ENCODE assay signal across 11 cellular contexts in the genomic region with DNA sequence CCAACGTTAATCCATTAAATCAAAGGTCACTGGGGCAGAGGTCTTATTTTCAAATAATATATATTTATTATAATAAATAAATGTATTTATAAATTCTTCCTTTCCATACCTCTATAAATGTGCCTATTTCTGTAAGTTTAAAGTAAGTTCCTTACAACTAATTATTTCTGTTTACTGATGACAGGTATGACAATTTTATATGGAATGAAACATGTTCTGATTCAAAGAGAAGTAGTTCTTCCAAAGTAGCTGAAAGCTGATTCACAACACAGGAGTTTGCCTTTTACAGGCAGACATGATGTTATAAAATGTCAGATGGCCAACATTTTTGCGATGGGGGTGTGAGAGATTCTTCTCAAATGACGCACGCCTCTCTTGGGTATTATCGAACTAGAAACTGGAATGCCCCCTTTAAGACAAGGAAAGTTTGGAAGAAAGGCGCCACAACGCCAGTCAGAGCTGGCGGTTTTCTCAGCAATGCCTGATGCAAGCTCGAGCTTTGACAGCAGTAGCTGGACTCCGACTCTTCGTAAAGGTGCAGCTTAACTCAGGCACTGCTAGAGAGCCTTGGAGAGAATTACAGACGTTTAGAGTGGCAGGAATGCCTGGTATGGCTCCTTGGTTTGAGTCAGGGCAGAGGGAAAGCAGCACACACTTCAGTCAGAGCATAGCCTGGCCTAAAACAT.
A peak's percentile ranks its signal among the peaks of the same experiment; 100 is the strongest.
DNase-seq lines count a peak whose midpoint lies in the region; ATAC-seq and TF ChIP-seq lines count a peak whose summit lies in the region.
"Had no signal": no experiment of that assay in that cellular context is flagged by ENCODE, and none has a peak within 500 bp of the region (broad histone marks: within the 10 kb centered on the region; RNA-seq: fewer than 3 reads in every experiment).

No MANE protein-coding gene starts in this region.

- H3K27me3 Mint-ChIP-seq in WTC11 (ENCODE audit: low read depth), result no peaks in the 10 kb centered on the region

- intact Hi-C loops in left ventricle myocardium superior (cut with micrococcal nuclease), result no loop called here
- intact Hi-C loops in gastrocnemius medialis (cut with DNase I; ENCODE audit: low total_unique reads), result no loop called here
- intact Hi-C loops in spleen (cut with DNase I; ENCODE audit: low total_unique reads), result no loop called here

- 81 to 94% (median 92%) methylated on average over 12 of the region's 12 CpGs for WGBS in spleen, 5 donors

- DNase-seq in GM04504 (ENCODE audit: low read depth) (peak; percentile 37), WTC11 (ENCODE audit: low spot score) (no peak), left ventricle myocardium superior (no peak), gastrocnemius medialis (peak in 1 of 2 donors; percentile 24), NCI-H748 (lab: John Stamatoyannopoulos, UW; ENCODE audit: unreplicated experiment) (no peak), spleen (no peak)
- no peak for DNase-seq in central memory CD4-positive, alpha-beta T cell
- DNase-seq: colonic mucosa, H9, SW 1271 had no signal

- H3K27ac Mint-ChIP-seq in WTC11, result no peak overlapping the region
- H3K27ac Mint-ChIP-seq: H9 had no signal

- in situ Hi-C loops in gastrocnemius medialis (cut with MboI; ENCODE audit: low sequenced_read_pairs in 4 of 4), result no loop called here

- H3K4me1 ChIP-seq in gastrocnemius medialis, result peaks cover 0 to 4% of the 10 kb centered on the region in 2 donors
- H3K4me1 ChIP-seq in spleen, result no peaks in the 10 kb centered on the region
- H3K4me1 ChIP-seq: colonic mucosa had no signal

- CTCF ChIA-PET in WTC11 (lab: Charles Lee), result interaction anchor here (0.6 to 1.5 kb wide), 2 partner anchors 16 to 97 kb away, joined by 3 to 4 read pairs; no protein-coding TSS in a partner anchor

- H3K27me3 ChIP-seq in gastrocnemius medialis (no peaks in the 10 kb centered on the region), spleen (replicated peaks in 1 of 7) (no peaks in the 10 kb centered on the region)
- H3K27me3 ChIP-seq: colonic mucosa had no signal

- H3K9me3 ChIP-seq in gastrocnemius medialis (no peaks in the 10 kb centered on the region), spleen (no peaks in the 10 kb centered on the region)
- H3K9me3 ChIP-seq: colonic mucosa had no signal

- no peaks in the 10 kb centered on the region for H3K36me3 Mint-ChIP-seq in WTC11

- H3K4me3 ChIP-seq in gastrocnemius medialis, result no peak overlapping the region
- no peak overlapping the region for H3K4me3 ChIP-seq in spleen
- H3K4me3 ChIP-seq: colonic mucosa had no signal

- no peak for TF ChIP-seq CTCF in WTC11 (IDR thresholded peaks at IDR 0.05)
- no peak for TF ChIP-seq CTCF in gastrocnemius medialis (IDR thresholded peaks at IDR 0.05 in 4 of 5, conservative IDR thresholded peaks at IDR 0.05 in 1 of 5)
- no peak for TF ChIP-seq CTCF in spleen (IDR thresholded peaks at IDR 0.05 in 8 of 11, conservative IDR thresholded peaks at IDR 0.05 in 3 of 11)

- peaks cover 3% of the 10 kb centered on the region for H3K9me3 Mint-ChIP-seq in WTC11
- H3K9me3 Mint-ChIP-seq: H9 had no signal

- H3K4me1 Mint-ChIP-seq in WTC11, result no peaks in the 10 kb centered on the region

- TF ChIP-seq POLR2A in gastrocnemius medialis (IDR thresholded peaks at IDR 0.05) (no peak), spleen (IDR thresholded peaks at IDR 0.05) (no peak)

- no peak overlapping the region for H3K4me3 Mint-ChIP-seq in WTC11
- H3K4me3 Mint-ChIP-seq: H9 had no signal

- H3K27ac ChIP-seq in gastrocnemius medialis, result no peak overlapping the region
- no peak overlapping the region for H3K27ac ChIP-seq in spleen
- H3K27ac ChIP-seq: colonic mucosa had no signal

- H3K36me3 ChIP-seq in gastrocnemius medialis (no peaks in the 10 kb centered on the region), spleen (no peaks in the 10 kb centered on the region)
- H3K36me3 ChIP-seq: colonic mucosa had no signal

- POLR2A ChIA-PET in WTC11 (lab: Charles Lee), result no interaction called here

- ATAC-seq in WTC11, result peak; percentile 50; the same call in 1 of the 2 replicates
- peak; percentile 54 for ATAC-seq in left ventricle myocardium superior
- ATAC-seq in gastrocnemius medialis, result peak; percentile 12 to 49
- no peak for ATAC-seq in GM21717 (IDR thresholded peaks at IDR 0.05; ENCODE audit: unreplicated experiment)

TF ChIP-seq in WTC11, 78 proteins besides CTCF, POLR2A, EP300 and RAD21:
- TF ChIP-seq ATF1 (CRISPR knock-in tag; IDR thresholded peaks at IDR 0.05) (no peak), CDX4 (CRISPR knock-in tag; IDR thresholded peaks at IDR 0.05; ENCODE audit: borderline replicate concordance) (no peak), MLX (CRISPR knock-in tag; IDR thresholded peaks at IDR 0.05) (no peak), SMAD3 (CRISPR knock-in tag; IDR thresholded peaks at IDR 0.05; ENCODE audit: borderline replicate concordance) (no peak), GTF2I (CRISPR knock-in tag; conservative IDR thresholded peaks at IDR 0.05) (no peak), USF2 (CRISPR knock-in tag; IDR thresholded peaks at IDR 0.05) (no peak), SP1 (CRISPR knock-in tag; conservative IDR thresholded peaks at IDR 0.05) (no peak), NFYB (CRISPR knock-in tag; conservative IDR thresholded peaks at IDR 0.05; ENCODE audit: low read depth) (no peak), ZSCAN18 (CRISPR knock-in tag; IDR thresholded peaks at IDR 0.05) (no peak), ZNF263 (CRISPR knock-in tag; IDR thresholded peaks at IDR 0.05; ENCODE audit: low read depth) (no peak)
- TF ChIP-seq, protein P1, sequence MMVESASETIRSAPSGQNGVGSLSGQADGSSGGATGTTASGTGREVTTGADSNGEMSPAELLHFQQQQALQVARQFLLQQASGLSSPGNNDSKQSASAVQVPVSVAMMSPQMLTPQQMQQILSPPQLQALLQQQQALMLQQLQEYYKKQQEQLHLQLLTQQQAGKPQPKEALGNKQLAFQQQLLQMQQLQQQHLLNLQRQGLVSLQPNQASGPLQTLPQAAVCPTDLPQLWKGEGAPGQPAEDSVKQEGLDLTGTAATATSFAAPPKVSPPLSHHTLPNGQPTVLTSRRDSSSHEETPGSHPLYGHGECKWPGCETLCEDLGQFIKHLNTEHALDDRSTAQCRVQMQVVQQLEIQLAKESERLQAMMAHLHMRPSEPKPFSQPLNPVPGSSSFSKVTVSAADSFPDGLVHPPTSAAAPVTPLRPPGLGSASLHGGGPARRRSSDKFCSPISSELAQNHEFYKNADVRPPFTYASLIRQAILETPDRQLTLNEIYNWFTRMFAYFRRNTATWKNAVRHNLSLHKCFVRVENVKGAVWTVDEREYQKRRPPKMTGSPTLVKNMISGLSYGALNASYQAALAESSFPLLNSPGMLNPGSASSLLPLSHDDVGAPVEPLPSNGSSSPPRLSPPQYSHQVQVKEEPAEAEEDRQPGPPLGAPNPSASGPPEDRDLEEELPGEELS (CRISPR knock-in tag; IDR thresholded peaks at IDR 0.05), result no peak
